In the genomic region with DNA sequence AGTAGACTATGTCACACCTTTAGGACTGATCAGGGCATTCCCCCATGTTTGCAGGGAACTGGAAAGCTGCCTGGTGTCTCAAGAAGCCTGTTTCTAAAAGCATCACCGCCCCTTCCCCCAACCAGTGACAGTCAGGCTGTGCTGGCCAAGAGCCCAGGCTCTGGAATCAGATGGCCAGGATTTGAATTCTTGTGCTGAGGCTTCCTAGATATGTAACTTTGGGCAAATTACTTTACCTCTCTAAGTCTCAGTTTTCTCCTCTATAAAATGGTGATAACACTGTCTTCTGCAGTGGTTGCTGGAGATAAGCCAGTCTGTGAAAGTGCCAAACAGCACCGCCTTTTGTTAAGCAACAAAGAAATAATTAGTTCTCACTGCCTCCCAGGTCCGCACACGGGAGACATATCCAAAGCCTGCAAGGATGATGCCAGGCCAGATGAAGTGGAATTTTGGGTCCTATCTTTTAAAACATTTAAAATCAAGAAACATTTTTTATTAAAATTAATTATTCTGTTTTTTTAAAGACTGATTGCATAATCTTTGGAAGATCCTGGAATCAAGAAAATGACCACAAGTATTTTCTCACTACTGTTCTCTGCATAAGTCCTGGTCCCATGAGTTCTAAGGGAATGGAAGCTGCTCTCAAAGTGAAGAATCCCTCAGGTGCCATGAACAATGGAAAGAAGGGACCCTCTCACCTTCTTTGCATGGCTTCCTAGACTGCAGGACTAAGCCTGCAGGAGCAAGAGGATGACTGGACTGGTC, we compare ENCODE assay signal across 14 cellular contexts. TPM values are rescaled to one million over a fixed set of nuclear protein-coding genes. Genes with fewer than 3 reads are reported as not detected.
DNase-seq lines count a peak whose midpoint lies in the region; ATAC-seq and TF ChIP-seq lines count a peak whose summit lies in the region.
"Had no signal": no experiment of that assay in that cellular context is flagged by ENCODE, and none has a peak within 500 bp of the region (broad histone marks: within the 10 kb centered on the region; RNA-seq: fewer than 3 reads in every experiment).

No MANE protein-coding gene starts in this region.

- H3K4me3 ChIP-seq in BJ (ENCODE audit: low read depth, low read length) (no peak overlapping the region), adrenal gland (no peak overlapping the region), fibroblast of villous mesenchyme (ENCODE audit: low read depth, low read length) (no peak overlapping the region), transverse colon (no peak overlapping the region)
- H3K4me3 ChIP-seq: spleen had no signal

- no peak for ATAC-seq in HG02884 (IDR thresholded peaks at IDR 0.05; ENCODE audit: unreplicated experiment)

- H3K36me3 ChIP-seq in BJ (ENCODE audit: control insufficient read depth, insufficient read depth, low read length), result peaks cover 37% of the 10 kb centered on the region
- peaks cover 0 to 91% of the 10 kb centered on the region in 2 donors for H3K36me3 ChIP-seq in adrenal gland (replicated peaks in 1 of 2)
- H3K36me3 ChIP-seq in transverse colon, result peaks cover 0 to 67% (median 27%) of the 10 kb centered on the region in 4 donors

- in situ Hi-C loops in transverse colon (cut with MboI; ENCODE audit: low pct_ligation_motif_present in 1 of 4, low pct_unique_long_range_greater_than_20kb in 1 of 4, low sequenced_read_pairs in 3 of 4), result no loop called here

- TF ChIP-seq POLR2A in adrenal gland (IDR thresholded peaks at IDR 0.05) (no peak), transverse colon (IDR thresholded peaks at IDR 0.05) (no peak)

- H3K9me3 ChIP-seq in adrenal gland (replicated peaks in 1 of 3), result no peaks in the 10 kb centered on the region
- no peaks in the 10 kb centered on the region for H3K9me3 ChIP-seq in transverse colon
- H3K9me3 ChIP-seq: spleen had no signal

- H3K4me1 ChIP-seq in adrenal gland (replicated peaks in 1 of 2) (peaks cover 0 to 12% of the 10 kb centered on the region in 2 donors), transverse colon (no peaks in the 10 kb centered on the region)
- H3K4me1 ChIP-seq: spleen had no signal

- WGBS in adrenal gland, 4 donors, result 67 to 82% (median 71%) methylated on average over 4 of the region's 4 CpGs
- WGBS in transverse colon (ENCODE audit: low coverage in 1 of 2), 2 donors, result 64 to 84% methylated on average over 3 to 4 of the region's 4 CpGs

- intact Hi-C loops in adrenal gland (cut with DNase I) (no loop called here), transverse colon (cut with DNase I; ENCODE audit: low total_unique reads) (no loop called here)

- TF ChIP-seq EP300 in transverse colon (IDR thresholded peaks at IDR 0.05; ENCODE audit: low read depth), result no peak

- CTCF ChIA-PET in BJ (lab: Yijun Ruan, JAX), result interaction anchor here (0.8 to 1.2 kb wide), 2 partner anchors 14 to 53 kb away, joined by 3 to 4 read pairs; a partner anchor contains a TSS

- no peaks in the 10 kb centered on the region for H3K27me3 ChIP-seq in BJ (ENCODE audit: control insufficient read depth, insufficient read depth, low read length)
- no peaks in the 10 kb centered on the region for H3K27me3 ChIP-seq in adrenal gland
- no peaks in the 10 kb centered on the region for H3K27me3 ChIP-seq in transverse colon
- H3K27me3 ChIP-seq: spleen had no signal

- POLR2A ChIA-PET in BJ (lab: Charles Lee), result no interaction called here

- TF ChIP-seq CTCF in BJ (IDR thresholded peaks at IDR 0.05; ENCODE audit: insufficient read depth, low read depth, low read length) (no peak), adrenal gland (IDR thresholded peaks at IDR 0.05) (no peak), fibroblast of villous mesenchyme (IDR thresholded peaks at IDR 0.05; ENCODE audit: insufficient read depth, low read depth, low read length) (no peak), transverse colon (IDR thresholded peaks at IDR 0.05) (no peak)

- DNase-seq in BJ (ENCODE audit: low read depth) (peak; percentile 26), adrenal gland (peak in 6 of 7 donors; percentile 58 to 83 (median 74)), fibroblast of villous mesenchyme (ENCODE audit: low read depth) (peak; percentile 55), nucleus accumbens (lab: John Stamatoyannopoulos, UW) (peak in 38 of 56 donors; percentile 17 to 77 (median 40)), DMS 273 (lab: John Stamatoyannopoulos, UW; ENCODE audit: unreplicated experiment) (no peak), GF-D8 (lab: John Stamatoyannopoulos, UW) (no peak), transverse colon (no peak)
- DNase-seq: activated CD4-positive, alpha-beta T cell treated with anti-CD3 and anti-CD28 coated beads for 4 hours; activated gamma-delta T cell; NCI-H1694; NK-92 treated with Interleukin-12 subunit alpha and Interleukin-12 subunit beta, amount 100 ng/mL, for 24 hours; spleen had no signal

- H3K27ac ChIP-seq in adrenal gland (peak overlapping the region in 2 of 5 donors; percentile 7 to 31), transverse colon (no peak overlapping the region)
- H3K27ac ChIP-seq: C4-2B, spleen had no signal

RNA-seq across cellular contexts. Expression of a gene that starts 13.9 kb away (rescaled TPM):
- polyA plus RNA-seq in BJ (2011; rRNA removed) (8.7 and 10.7 TPM in 2 replicates), adrenal gland (10 to 100 TPM in 2 of 3 donors, 1 to 10 TPM in 1; 9.1 to 20.8 (median 10.8) TPM)
- polyA minus RNA-seq in BJ (2011; rRNA and poly(A)+ RNA removed), result 4.5 and 7.2 TPM in 2 replicates
- total RNA-seq in adrenal gland (10 to 100 TPM; 16.0 to 50.8 (median 22.0) TPM), fibroblast of villous mesenchyme (11.6 and 23.3 TPM in 2 replicates), transverse colon (10 to 100 TPM in 3 of 4 donors, 1 to 10 TPM in 1; 4.4 to 81.6 (median 40.3) TPM)

RNA-seq across cellular contexts. Expression of a gene that starts 56.4 kb away (rescaled TPM):
- polyA plus RNA-seq in BJ (2011; rRNA removed), result 29.2 and 45.0 TPM in 2 replicates
- 48.1 and 80.0 TPM in 2 replicates for polyA minus RNA-seq in BJ (2011; rRNA and poly(A)+ RNA removed)
- 10 to 100 TPM; 22.2 to 38.1 (median 31.9) TPM for total RNA-seq in adrenal gland
- 10 to 100 TPM; 14.1 to 30.2 (median 16.0) TPM for polyA plus RNA-seq in adrenal gland
- total RNA-seq in fibroblast of villous mesenchyme, result 20.6 and 25.9 TPM in 2 replicates
- 10 to 100 TPM; 21.4 to 33.8 (median 23.3) TPM for total RNA-seq in transverse colon

RNA-seq across cellular contexts. Expression of a gene that starts 56.6 kb away (rescaled TPM):
- polyA plus RNA-seq in BJ (2011; rRNA removed), result 25.7 and 36.6 TPM in 2 replicates
- polyA minus RNA-seq in BJ (2011; rRNA and poly(A)+ RNA removed), result 22.3 and 23.3 TPM in 2 replicates
- 10 to 100 TPM; 19.8 to 99.5 (median 28.4) TPM for total RNA-seq in adrenal gland
- polyA plus RNA-seq in adrenal gland, result 100 to 1,000 TPM in 1 of 3 donors, 10 to 100 TPM in 2; 10.2 to 105 (median 16.3) TPM
- total RNA-seq in fibroblast of villous mesenchyme, result 34.5 and 41.5 TPM in 2 replicates
- total RNA-seq in transverse colon, result 10 to 100 TPM in 2 of 4 donors, 1 to 10 TPM in 2; 5.8 to 36.2 (median 15.4) TPM

Comparison
In these comparisons a context has a peak if more than half of its experiments do, and no peak if none do; other contexts are left out.
1. DNase-seq: peak in BJ (single experiment), adrenal gland (6 of 7), fibroblast of villous mesenchyme (single experiment) and nucleus accumbens (38 of 56); none in DMS 273 (single experiment), GF-D8 (single experiment) and transverse colon (single experiment).